Comparison of ENCODE assay signal across 30 cellular contexts in the genomic region with DNA sequence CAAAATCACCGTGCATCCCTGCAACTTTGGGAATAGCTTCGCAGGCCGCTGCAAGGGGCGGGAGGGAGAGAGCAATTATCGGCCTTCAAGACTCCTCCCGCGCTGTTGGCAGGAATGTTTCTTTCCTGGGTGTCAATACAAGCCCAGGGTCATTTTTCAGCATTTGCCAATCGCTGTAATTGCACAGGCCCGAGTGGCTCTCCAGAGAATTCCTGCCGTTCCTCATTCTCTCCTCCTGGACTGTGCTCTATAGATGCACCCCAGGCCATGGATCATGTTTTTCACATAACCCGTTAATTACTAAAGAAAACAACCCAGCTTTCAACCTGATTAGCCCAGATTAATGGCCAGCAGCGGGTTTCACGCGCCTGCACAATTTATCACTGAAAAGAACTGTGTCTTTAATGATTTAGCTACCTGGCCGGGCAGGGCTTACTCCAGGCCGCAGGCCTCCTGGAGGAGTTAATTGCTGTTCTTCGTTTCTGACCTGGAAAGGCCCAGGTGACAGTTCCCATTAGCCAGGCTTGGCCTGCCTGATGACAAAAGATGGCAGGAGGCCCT.
DNase-seq lines count a peak whose midpoint lies in the region; TF ChIP-seq lines count a peak whose summit lies in the region.
"Had no signal": no experiment of that assay in that cellular context is flagged by ENCODE, and none has a peak within 500 bp of the region (broad histone marks: within the 10 kb centered on the region; RNA-seq: fewer than 3 reads in every experiment).

No MANE protein-coding gene starts in this region.

- H3K9me3 ChIP-seq in neuronal stem cell (replicated peaks in 1 of 2; ENCODE audit: control insufficient read depth in 2 of 2, insufficient read depth in 1 of 2, low read depth in 1 of 2, low read length in 2 of 2): peaks cover 0 to 1% of the 10 kb centered on the region in 2 donors
- H3K9me3 ChIP-seq: colonic mucosa, HAP-1, MG63, prostate gland, thoracic aorta had no signal

- no peak overlapping the region for H2AFZ ChIP-seq in neuronal stem cell (ENCODE audit: low read length)

- H2AK5ac ChIP-seq in neuronal stem cell (ENCODE audit: low read depth, low read length): no peak overlapping the region

- no peak overlapping the region for H3K27ac Mint-ChIP-seq in MCF 10A (ENCODE audit: low read depth, unreplicated experiment)
- H3K27ac Mint-ChIP-seq: activated CD4-positive, alpha-beta memory T cell treated with anti-CD3 and anti-CD28 coated beads, Interleukin-2, amount 10 ng/mL, durations not matched to agents 7 days and 5 days; activated T-helper 17 cell treated with anti-CD3 and anti-CD28 coated beads, Interleukin-2, amount 50 U/mL, for 72 hours had no signal

- H3K27me3 Mint-ChIP-seq in MCF 10A (ENCODE audit: insufficient read depth, unreplicated experiment): no peaks in the 10 kb centered on the region
- H3K27me3 Mint-ChIP-seq: activated T-helper 17 cell treated with anti-CD3 and anti-CD28 coated beads, Interleukin-2, amount 50 U/mL, for 72 hours had no signal

- no peaks in the 10 kb centered on the region for H3K36me3 ChIP-seq in neuronal stem cell (replicated peaks in 1 of 2; ENCODE audit: control insufficient read depth in 2 of 2, insufficient read depth in 2 of 2, low read length in 2 of 2)
- H3K36me3 ChIP-seq: colonic mucosa, HAP-1, MG63, prostate gland, thoracic aorta had no signal

- H3K14ac ChIP-seq in neuronal stem cell (ENCODE audit: low read length): no peak overlapping the region

- WGBS in neuronal stem cell (ENCODE audit: extremely low coverage in 2 of 2, insufficient read length in 2 of 2, insufficient replicate concordance in 1 of 2), 2 donors: no CpG with 5 or more reads among the region's 17 CpGs

- H3K4ac ChIP-seq in neuronal stem cell (ENCODE audit: low read length): no peak overlapping the region

- no peaks in the 10 kb centered on the region for H3K9me3 Mint-ChIP-seq in MCF 10A (ENCODE audit: unreplicated experiment)
- H3K9me3 Mint-ChIP-seq: activated CD4-positive, alpha-beta memory T cell treated with anti-CD3 and anti-CD28 coated beads, Interleukin-2, amount 10 ng/mL, durations not matched to agents 7 days and 5 days; activated naive CD4-positive, alpha-beta T cell treated with anti-CD3 and anti-CD28 coated beads, Interleukin-2, amount 50 U/mL, for 72 hours; activated T-helper 17 cell treated with anti-CD3 and anti-CD28 coated beads, Interleukin-2, amount 50 U/mL, for 72 hours; neural crest cell had no signal

- no peak overlapping the region for H4K8ac ChIP-seq in neuronal stem cell (ENCODE audit: low read depth, low read length)

- H2BK5ac ChIP-seq in neuronal stem cell (ENCODE audit: low read length): no peak overlapping the region

- DNase-seq in NCI-H1105 (lab: John Stamatoyannopoulos, UW) (peak; percentile 50), NCI-H2081 treated with DMSO at 0.1 percent for 48 hours (lab: John Stamatoyannopoulos, UW) (peak; percentile 23), SK-N-DZ (ENCODE audit: low spot score) (peak; percentile 32), neuronal stem cell (ENCODE audit: low spot score) (peak; percentile 82), Ammon's horn (ENCODE audit: low spot score) (no peak), MCF 10A (ENCODE audit: unreplicated experiment) (no peak), KG1 (lab: John Stamatoyannopoulos, UW) (no peak)
- DNase-seq: activated CD4-positive, alpha-beta memory T cell treated with anti-CD3 and anti-CD28 coated beads, Interleukin-2, amount 10 ng/mL, durations not matched to agents 7 days and 5 days; activated CD8-positive, alpha-beta memory T cell treated with anti-CD3 and anti-CD28 coated beads, Interleukin-2, amount 50 U/mL, for 48 hours; anterior cingulate cortex; C1 segment of cervical spinal cord; Calu3; colonic mucosa; DMS79 treated with DMSO at 0.1 percent for 48 hours; effector CD8-positive, alpha-beta T cell; erythroblast; mammary epithelial cell; MG63; NCI-H1694; NCI-H345; NK-92 treated with Interleukin-12 subunit alpha and Interleukin-12 subunit beta, amount 100 ng/mL, for 24 hours; SHP77 treated with DMSO at 0.1 percent for 48 hours; stimulated activated naive CD8-positive, alpha-beta T cell treated with anti-CD3 and anti-CD28 coated beads, Interleukin-15, Interleukin-2, amounts not matched to agents 100 U/mL and 50 U/mL, for 24 hours had no signal

- no peak overlapping the region for H2BK15ac ChIP-seq in neuronal stem cell (ENCODE audit: low read length)

- no peak overlapping the region for H4K91ac ChIP-seq in neuronal stem cell (ENCODE audit: low read depth, low read length, poor library complexity)

- no peak overlapping the region for H3K9ac ChIP-seq in neuronal stem cell (ENCODE audit: low read depth, low read length, poor library complexity)

- H3K27me3 ChIP-seq in neuronal stem cell (ENCODE audit: control insufficient read depth in 3 of 3, insufficient read depth in 3 of 3, low read depth in 1 of 3, low read length in 3 of 3): no peaks in the 10 kb centered on the region
- H3K27me3 ChIP-seq: colonic mucosa had no signal

- H3K18ac ChIP-seq in neuronal stem cell (ENCODE audit: low read length): peak overlapping the region; percentile 94

- CTCF ChIA-PET in MCF 10A (lab: Yijun Ruan, JAX): no interaction called here

- no peak overlapping the region for H2BK120ac ChIP-seq in neuronal stem cell (ENCODE audit: low read depth, low read length)

- no peak overlapping the region for H3K23ac ChIP-seq in neuronal stem cell (ENCODE audit: low read depth, low read length, poor library complexity)

- BruUV-seq in MCF 10A (replicated peaks; lab: Mats Ljungman, UMichigan): no TSS peak

- TF ChIP-seq CTCF in MCF 10A (IDR thresholded peaks at IDR 0.05; ENCODE audit: unreplicated experiment): no peak

- H3K27ac ChIP-seq in neuronal stem cell (replicated peaks; ENCODE audit: low read length): peak overlapping the region; percentile 90
- H3K27ac ChIP-seq: colonic mucosa, prostate gland, thoracic aorta had no signal

- no peaks in the 10 kb centered on the region for H3K79me1 ChIP-seq in neuronal stem cell (ENCODE audit: low read depth, low read length)

- intact Hi-C loops in MCF 10A (cut with micrococcal nuclease): no loop called here

- no peak overlapping the region for H3K4me3 Mint-ChIP-seq in MCF 10A (ENCODE audit: unreplicated experiment)
- H3K4me3 Mint-ChIP-seq: activated CD4-positive, alpha-beta memory T cell treated with anti-CD3 and anti-CD28 coated beads, Interleukin-2, amount 10 ng/mL, durations not matched to agents 7 days and 5 days; activated T-helper 17 cell treated with anti-CD3 and anti-CD28 coated beads, Interleukin-2, amount 50 U/mL, for 72 hours; neural crest cell had no signal

- H3K4me2 ChIP-seq in neuronal stem cell (ENCODE audit: insufficient read depth, low read length, poor library complexity, severe bottlenecking): no peak overlapping the region

- peaks cover 7 to 15% of the 10 kb centered on the region in 2 donors for H3K4me1 ChIP-seq in neuronal stem cell (ENCODE audit: control insufficient read depth in 2 of 2, insufficient read depth in 1 of 2, low read depth in 1 of 2, low read length in 2 of 2)
- H3K4me1 ChIP-seq: colonic mucosa, prostate gland had no signal

- no peak overlapping the region for H3K4me3 ChIP-seq in neuronal stem cell (ENCODE audit: low read length in 2 of 2)
- H3K4me3 ChIP-seq: colonic mucosa, HAP-1, K562, MG63, prostate gland, thoracic aorta had no signal

- no peaks in the 10 kb centered on the region for H3K36me3 Mint-ChIP-seq in MCF 10A (ENCODE audit: insufficient read depth, unreplicated experiment)
- H3K36me3 Mint-ChIP-seq: activated naive CD4-positive, alpha-beta T cell treated with anti-CD3 and anti-CD28 coated beads, Interleukin-2, amount 50 U/mL, for 72 hours had no signal

- no peaks in the 10 kb centered on the region for H3K4me1 Mint-ChIP-seq in MCF 10A (ENCODE audit: insufficient read depth, unreplicated experiment)
- H3K4me1 Mint-ChIP-seq: activated CD4-positive, alpha-beta memory T cell treated with anti-CD3 and anti-CD28 coated beads, Interleukin-2, amount 10 ng/mL, durations not matched to agents 7 days and 5 days; activated T-helper 17 cell treated with anti-CD3 and anti-CD28 coated beads, Interleukin-2, amount 50 U/mL, for 72 hours had no signal

- POLR2A ChIA-PET in MCF 10A (lab: Yijun Ruan, JAX): no interaction called here

- peak overlapping the region; percentile 8 for H2BK12ac ChIP-seq in neuronal stem cell (ENCODE audit: low read length)

Comparison
In these comparisons a context has a peak if more than half of its experiments do, and no peak if none do; other contexts are left out.
1. DNase-seq: peak in NCI-H1105 (single experiment), NCI-H2081 treated with DMSO at 0.1 percent for 48 hours (single experiment), SK-N-DZ (single experiment) and neuronal stem cell (single experiment); none in Ammon's horn (single experiment), MCF 10A (single experiment) and KG1 (single experiment).